ENCODE assay signal across 8 cellular contexts in genomic region chr19:4455742-4456565, GRCh38. TPM values are rescaled to one million over a fixed set of nuclear protein-coding genes. Genes with fewer than 3 reads are reported as not detected.
A peak's percentile ranks its signal among the peaks of the same experiment; 100 is the strongest.
DNase-seq lines count a peak whose midpoint lies in the region; ATAC-seq and TF ChIP-seq lines count a peak whose summit lies in the region.

No MANE protein-coding gene starts in this region.

- POLR2A ChIA-PET in activated CD8-positive, alpha-beta T cell treated with anti-CD3 and anti-CD28 coated beads for 36 hours (lab: Charles Lee), result interaction anchor here (1.2 to 4.3 kb wide), 3 partner anchors 10 to 15 kb away, joined by 3 to 17 read pairs (median 10); no protein-coding TSS in a partner anchor

- H3K27me3 ChIP-seq in Karpas-422 (ENCODE audit: low read length), result no peaks in the 10 kb centered on the region
- H3K27me3 ChIP-seq in rectal smooth muscle tissue (ENCODE audit: control insufficient read depth, insufficient read depth, low read length), result no peaks in the 10 kb centered on the region

- CTCF ChIA-PET in activated CD8-positive, alpha-beta T cell treated with anti-CD3 and anti-CD28 coated beads for 36 hours (lab: Charles Lee), result interaction anchor here (0.6 to 1.2 kb wide), 3 partner anchors 15 to 75 kb away, joined by 3 to 4 read pairs (median 3); no protein-coding TSS in a partner anchor

- no peaks in the 10 kb centered on the region for H3K9me3 Mint-ChIP-seq in activated CD8-positive, alpha-beta T cell treated with anti-CD3 and anti-CD28 coated beads for 36 hours
- peaks cover 7% of the 10 kb centered on the region for H3K9me3 Mint-ChIP-seq in glutamatergic neuron (ENCODE audit: unreplicated experiment)

- no peak overlapping the region for H2AFZ ChIP-seq in Karpas-422 (ENCODE audit: low read length)

- H3K27ac ChIP-seq in Karpas-422 (ENCODE audit: low read length) (no peak overlapping the region), rectal smooth muscle tissue (ENCODE audit: low read depth, low read length) (peak overlapping the region; percentile 76)

- peaks cover 19% of the 10 kb centered on the region for H3K4me1 Mint-ChIP-seq in activated CD8-positive, alpha-beta T cell treated with anti-CD3 and anti-CD28 coated beads for 36 hours (ENCODE audit: low read depth)
- H3K4me1 Mint-ChIP-seq in glutamatergic neuron (ENCODE audit: low read depth, unreplicated experiment), result peaks cover 21% of the 10 kb centered on the region

- peaks cover 26% of the 10 kb centered on the region for H3K79me2 ChIP-seq in Karpas-422 (ENCODE audit: low read length)

- H3K27ac Mint-ChIP-seq in activated CD8-positive, alpha-beta T cell treated with anti-CD3 and anti-CD28 coated beads for 36 hours, result peak overlapping the region; percentile 84
- H3K27ac Mint-ChIP-seq in glutamatergic neuron (ENCODE audit: unreplicated experiment), result peak overlapping the region; percentile 91

- intact Hi-C loops in activated CD8-positive, alpha-beta T cell treated with anti-CD3 and anti-CD28 coated beads for 36 hours (cut with micrococcal nuclease), result no loop called here

- DNase-seq in COLO668 (lab: John Stamatoyannopoulos, UW; ENCODE audit: unreplicated experiment) (peak; percentile 73), Karpas-422 (peak; percentile 43), glutamatergic neuron (peak; percentile 57), NCI-H1417 (lab: John Stamatoyannopoulos, UW) (no peak)
- no peak for DNase-seq in activated CD8-positive, alpha-beta T cell treated with anti-CD3 and anti-CD28 coated beads for 36 hours

- H3K4me3 ChIP-seq in Karpas-422 (ENCODE audit: low read length) (peak overlapping the region; percentile 95), rectal smooth muscle tissue (ENCODE audit: low read length) (peak overlapping the region; percentile 83)

- no peaks in the 10 kb centered on the region for H3K9me3 ChIP-seq in Karpas-422 (ENCODE audit: low read length)

- peak overlapping the region; percentile 74 for H3K4me2 ChIP-seq in Karpas-422 (ENCODE audit: low read depth, low read length, poor library complexity, severe bottlenecking)

- no peaks in the 10 kb centered on the region for H3K36me3 Mint-ChIP-seq in activated CD8-positive, alpha-beta T cell treated with anti-CD3 and anti-CD28 coated beads for 36 hours (ENCODE audit: low read depth)
- H3K36me3 Mint-ChIP-seq in glutamatergic neuron (ENCODE audit: unreplicated experiment), result no peaks in the 10 kb centered on the region

- H3K36me3 ChIP-seq in Karpas-422 (ENCODE audit: insufficient read depth, low read length) (no peaks in the 10 kb centered on the region), rectal smooth muscle tissue (ENCODE audit: control insufficient read depth, insufficient read depth, low read length) (peaks cover 15% of the 10 kb centered on the region)

- H3K4me3 Mint-ChIP-seq in activated CD8-positive, alpha-beta T cell treated with anti-CD3 and anti-CD28 coated beads for 36 hours, result peak overlapping the region; percentile 87
- H3K4me3 Mint-ChIP-seq in glutamatergic neuron (ENCODE audit: unreplicated experiment), result peak overlapping the region; percentile 99

- H3K9ac ChIP-seq in Karpas-422 (ENCODE audit: low read length) (peak overlapping the region; percentile 89), rectal smooth muscle tissue (ENCODE audit: low read length) (peak overlapping the region; percentile 1)

- TF ChIP-seq CTCF in activated CD8-positive, alpha-beta T cell treated with anti-CD3 and anti-CD28 coated beads for 36 hours (IDR thresholded peaks at IDR 0.05), result no peak
- TF ChIP-seq CTCF in glutamatergic neuron (IDR thresholded peaks at IDR 0.05; ENCODE audit: partially characterized antibody, unreplicated experiment), result no peak

- no peak for ATAC-seq in activated CD8-positive, alpha-beta T cell treated with anti-CD3 and anti-CD28 coated beads for 36 hours
- ATAC-seq in HG03460 (IDR thresholded peaks at IDR 0.05; ENCODE audit: unreplicated experiment), result no peak
- no peak for ATAC-seq in GM21423 (IDR thresholded peaks at IDR 0.05; ENCODE audit: unreplicated experiment)

- H3K4me1 ChIP-seq in Karpas-422 (ENCODE audit: low read length) (peaks cover 33% of the 10 kb centered on the region), rectal smooth muscle tissue (ENCODE audit: control insufficient read depth, insufficient read depth, low read length) (peaks cover 11% of the 10 kb centered on the region)

- no peaks in the 10 kb centered on the region for H3K9me2 ChIP-seq in Karpas-422 (replicated peaks; ENCODE audit: insufficient read depth, low read length)

- peaks cover 9% of the 10 kb centered on the region for H4K20me1 ChIP-seq in Karpas-422 (ENCODE audit: insufficient read depth, low read depth, low read length)

- no peaks in the 10 kb centered on the region for H3K27me3 Mint-ChIP-seq in activated CD8-positive, alpha-beta T cell treated with anti-CD3 and anti-CD28 coated beads for 36 hours
- peaks cover 14% of the 10 kb centered on the region for H3K27me3 Mint-ChIP-seq in glutamatergic neuron (ENCODE audit: unreplicated experiment)

RNA-seq across cellular contexts. Expression of gene UBXN6, which starts 1.6 kb away (rescaled TPM):
- total RNA-seq in Karpas-422 (2014; rRNA removed; shearing (Covaris generic); ENCODE audit: low replicate concordance), result 90.9 and 112 TPM in 2 replicates
- 10 to 100 TPM; 35.8 to 36.5 TPM for total RNA-seq in activated CD8-positive, alpha-beta T cell treated with anti-CD3 and anti-CD28 coated beads for 36 hours
- total RNA-seq in glutamatergic neuron (ENCODE audit: unreplicated experiment), result 47.9 TPM

RNA-seq across cellular contexts. Expression of gene HDGFL2, which starts 16.1 kb away (rescaled TPM):
- total RNA-seq in Karpas-422 (2014; rRNA removed; shearing (Covaris generic); ENCODE audit: low replicate concordance), result 49.9 and 81.2 TPM in 2 replicates
- total RNA-seq in activated CD8-positive, alpha-beta T cell treated with anti-CD3 and anti-CD28 coated beads for 36 hours, result 10 to 100 TPM; 37.5 to 44.0 TPM
- total RNA-seq in glutamatergic neuron (ENCODE audit: unreplicated experiment), result 118 TPM

RNA-seq across cellular contexts. Expression of gene CHAF1A, which starts 53.5 kb away (rescaled TPM):
- total RNA-seq in Karpas-422 (2014; rRNA removed; shearing (Covaris generic); ENCODE audit: low replicate concordance), result 7.8 and 50.7 TPM in 2 replicates
- 10 to 100 TPM; 78.3 to 80.5 TPM for total RNA-seq in activated CD8-positive, alpha-beta T cell treated with anti-CD3 and anti-CD28 coated beads for 36 hours
- total RNA-seq in glutamatergic neuron (ENCODE audit: unreplicated experiment), result 20.5 TPM

RNA-seq across cellular contexts. Expression of gene SH3GL1, which starts 55.6 kb away (rescaled TPM):
- 12.8 and 13.4 TPM in 2 replicates for total RNA-seq in Karpas-422 (2014; rRNA removed; shearing (Covaris generic); ENCODE audit: low replicate concordance)
- 10 to 100 TPM; 53.1 to 59.2 TPM for total RNA-seq in activated CD8-positive, alpha-beta T cell treated with anti-CD3 and anti-CD28 coated beads for 36 hours
- total RNA-seq in glutamatergic neuron (ENCODE audit: unreplicated experiment), result 56.3 TPM

Comparison
In these comparisons a context has a peak if more than half of its experiments do, and no peak if none do; other contexts are left out.
1. DNase-seq: peak in COLO668 (single experiment), Karpas-422 (single experiment) and glutamatergic neuron (single experiment); none in activated CD8-positive, alpha-beta T cell treated with anti-CD3 and anti-CD28 coated beads for 36 hours (single experiment) and NCI-H1417 (0 of 3).